ENCODE assay signal across 22 cellular contexts in genomic region chr1:16221499-16221898, GRCh38.
"Had no signal": no experiment of that assay in that cellular context is flagged by ENCODE, and none has a peak within 500 bp of the region (broad histone marks: within the 10 kb centered on the region; RNA-seq: fewer than 3 reads in every experiment).

No MANE protein-coding gene starts in this region.

- ATAC-seq: natural killer cell; sciatic nerve; stimulated activated memory B cell treated with anti-CD40 and anti-IgM and Interleukin-4, amounts not matched to agents 10 μg/mL and 1 μg/mL and 100 μg/mL, for 72 hours; stimulated activated naive CD8-positive, alpha-beta T cell treated with anti-CD3 and anti-CD28 coated beads, Interleukin-15, amount 100 ng/mL, for 72 hours had no signal

- H2AFZ ChIP-seq: neural progenitor cell had no signal

- H3K4me3 ChIP-seq: left ventricle myocardium inferior, lung, neural progenitor cell, ovary, right atrium auricular region, skin epidermis, tibial nerve, vagina had no signal

- H3K9ac ChIP-seq: neural progenitor cell had no signal

- H3K27me3 ChIP-seq: ovary, right atrium auricular region, vagina had no signal

- H3K36me3 ChIP-seq: left ventricle myocardium inferior, neural progenitor cell, neutrophil, ovary, right atrium auricular region, tibial nerve, vagina had no signal

- H3K9me3 ChIP-seq: left ventricle myocardium inferior, neutrophil, ovary, right atrium auricular region, tibial nerve, vagina had no signal

- DNase-seq: islet precursor cell; left ventricle myocardium inferior; mesendoderm; naive B cell; natural killer cell; nephron progenitor cell; occipital lobe; ovary; stimulated activated CD4-positive, alpha-beta T cell treated with anti-CD3 and anti-CD28 coated beads, Interleukin-12 subunit alpha, Interleukin-12 subunit beta, amount 100 ng/mL, for 4 hours; stimulated activated CD4-positive, alpha-beta T cell treated with anti-CD3 and anti-CD28 coated beads, Interleukin-4, amount 100 ng/mL, for 24 hours; stimulated activated naive CD4-positive, alpha-beta T cell treated with Interleukin-2 at 50 U/mL for 16 hours; stimulated activated naive CD8-positive, alpha-beta T cell treated with anti-CD3 and anti-CD28 coated beads, Interleukin-15, amount 100 ng/mL, for 72 hours; substantia nigra had no signal

- H3K4me2 ChIP-seq: neural progenitor cell had no signal

- H3K27ac ChIP-seq: left ventricle myocardium inferior, neural progenitor cell, neutrophil, ovary, right atrium auricular region, skin epidermis, tibial nerve, vagina had no signal
